Comparison of ENCODE assay signal across 14 cellular contexts in genomic region chr4:105352826-105353225, GRCh38.
DNase-seq lines count a peak whose midpoint lies in the region; ATAC-seq, FAIRE-seq and TF ChIP-seq lines count a peak whose summit lies in the region.
"Had no signal": no experiment of that assay in that cellular context is flagged by ENCODE, and none has a peak within 500 bp of the region (broad histone marks: within the 10 kb centered on the region; RNA-seq: fewer than 3 reads in every experiment).

No MANE protein-coding gene starts in this region.

- no peak overlapping the region for H3K4me3 ChIP-seq in dorsolateral prefrontal cortex

- no peaks in the 10 kb centered on the region for H3K27me3 ChIP-seq in dorsolateral prefrontal cortex

- FAIRE-seq in urothelium cell line (lab: Jason Lieb, UNC), result no peak
- FAIRE-seq: H1 had no signal

- ATAC-seq in natural killer cell treated with Interleukin-12 subunit alpha and Interleukin-12 subunit beta and Interleukin-15 and Interleukin-18, amount 100 ng/mL, for 72 hours, result peak in 1 of 2 donors; percentile 79
- ATAC-seq in natural killer cell, result no peak
- peak; percentile 58 for ATAC-seq in HG02840 (IDR thresholded peaks at IDR 0.05; ENCODE audit: low FRiP score, unreplicated experiment)
- ATAC-seq in sciatic nerve, result no peak

- H3K4me3 Mint-ChIP-seq in natural killer cell treated with Interleukin-12 subunit alpha and Interleukin-12 subunit beta and Interleukin-15 and Interleukin-18, amount 100 ng/mL, for 72 hours, result no peak overlapping the region
- no peak overlapping the region for H3K4me3 Mint-ChIP-seq in natural killer cell
- H3K4me3 Mint-ChIP-seq: B cell; central memory CD8-positive, alpha-beta T cell had no signal

- no peak for TF ChIP-seq CTCF in natural killer cell (IDR thresholded peaks at IDR 0.05)
- TF ChIP-seq CTCF in dorsolateral prefrontal cortex (IDR thresholded peaks at IDR 0.05 in 54 of 56, conservative IDR thresholded peaks at IDR 0.05 in 2 of 56; ENCODE audit: low read depth in 1 of 56, partially characterized antibody in 56 of 56), result no peak

- intact Hi-C loops in natural killer cell (cut with micrococcal nuclease), result no loop called here
- intact Hi-C loops in dorsolateral prefrontal cortex (cut with DNase I), result no loop called here
- intact Hi-C loops in sciatic nerve (cut with DNase I), result no loop called here

- no peak for DNase-seq in natural killer cell treated with Interleukin-12 subunit alpha and Interleukin-12 subunit beta and Interleukin-15 and Interleukin-18, amount 100 ng/mL, for 72 hours (ENCODE audit: low spot score)
- DNase-seq in natural killer cell (no peak), RPMI7951 (ENCODE audit: low read depth) (peak; percentile 50), urothelium cell line (ENCODE audit: low spot score) (peak; percentile 9), NCI-H446 treated with DMSO at 0.1 percent for 48 hours (lab: John Stamatoyannopoulos, UW) (no peak), dorsolateral prefrontal cortex (no peak), sciatic nerve (ENCODE audit: low spot score) (no peak)
- DNase-seq: activated CD4-positive, alpha-beta T cell treated with anti-CD3 and anti-CD28 coated beads for 48 hours; NCI-H2171 treated with DMSO at 0.1 percent for 48 hours; trophoblast cell had no signal

- H3K36me3 Mint-ChIP-seq in natural killer cell treated with Interleukin-12 subunit alpha and Interleukin-12 subunit beta and Interleukin-15 and Interleukin-18, amount 100 ng/mL, for 72 hours, result peaks cover 6% of the 10 kb centered on the region
- H3K36me3 Mint-ChIP-seq in natural killer cell, result no peaks in the 10 kb centered on the region

- H3K27ac Mint-ChIP-seq in natural killer cell treated with Interleukin-12 subunit alpha and Interleukin-12 subunit beta and Interleukin-15 and Interleukin-18, amount 100 ng/mL, for 72 hours, result peak overlapping the region; percentile 6 to 39
- H3K27ac Mint-ChIP-seq in natural killer cell, result no peak overlapping the region
- H3K27ac Mint-ChIP-seq: B cell had no signal

- no peaks in the 10 kb centered on the region for H3K27me3 Mint-ChIP-seq in natural killer cell treated with Interleukin-12 subunit alpha and Interleukin-12 subunit beta and Interleukin-15 and Interleukin-18, amount 100 ng/mL, for 72 hours
- no peaks in the 10 kb centered on the region for H3K27me3 Mint-ChIP-seq in natural killer cell (ENCODE audit: low read depth in 2 of 2)
- H3K27me3 Mint-ChIP-seq: B cell; central memory CD8-positive, alpha-beta T cell had no signal

- H3K27ac ChIP-seq in dorsolateral prefrontal cortex, result no peak overlapping the region

- H3K4me1 Mint-ChIP-seq in natural killer cell treated with Interleukin-12 subunit alpha and Interleukin-12 subunit beta and Interleukin-15 and Interleukin-18, amount 100 ng/mL, for 72 hours (ENCODE audit: low read depth in 2 of 2), result peaks cover 6 to 10% of the 10 kb centered on the region in 2 donors
- H3K4me1 Mint-ChIP-seq in natural killer cell, result no peaks in the 10 kb centered on the region
- H3K4me1 Mint-ChIP-seq: central memory CD8-positive, alpha-beta T cell had no signal

- no peaks in the 10 kb centered on the region for H3K9me3 Mint-ChIP-seq in natural killer cell treated with Interleukin-12 subunit alpha and Interleukin-12 subunit beta and Interleukin-15 and Interleukin-18, amount 100 ng/mL, for 72 hours
- H3K9me3 Mint-ChIP-seq in natural killer cell, result no peaks in the 10 kb centered on the region
- H3K9me3 Mint-ChIP-seq: central memory CD8-positive, alpha-beta T cell had no signal

Comparison
In these comparisons a context has a peak if more than half of its experiments do, and no peak if none do; other contexts are left out.
1. H3K27ac Mint-ChIP-seq: peak in natural killer cell treated with Interleukin-12 subunit alpha and Interleukin-12 subunit beta and Interleukin-15 and Interleukin-18, amount 100 ng/mL, for 72 hours (2 of 2); none in natural killer cell (0 of 2).
2. DNase-seq: peak in RPMI7951 (single experiment) and urothelium cell line (single experiment); none in natural killer cell treated with Interleukin-12 subunit alpha and Interleukin-12 subunit beta and Interleukin-15 and Interleukin-18, amount 100 ng/mL, for 72 hours (single experiment), natural killer cell (single experiment), NCI-H446 treated with DMSO at 0.1 percent for 48 hours (single experiment), dorsolateral prefrontal cortex (0 of 10) and sciatic nerve (single experiment).